35 cellular contexts compared by ENCODE assay signal in the genomic region with DNA sequence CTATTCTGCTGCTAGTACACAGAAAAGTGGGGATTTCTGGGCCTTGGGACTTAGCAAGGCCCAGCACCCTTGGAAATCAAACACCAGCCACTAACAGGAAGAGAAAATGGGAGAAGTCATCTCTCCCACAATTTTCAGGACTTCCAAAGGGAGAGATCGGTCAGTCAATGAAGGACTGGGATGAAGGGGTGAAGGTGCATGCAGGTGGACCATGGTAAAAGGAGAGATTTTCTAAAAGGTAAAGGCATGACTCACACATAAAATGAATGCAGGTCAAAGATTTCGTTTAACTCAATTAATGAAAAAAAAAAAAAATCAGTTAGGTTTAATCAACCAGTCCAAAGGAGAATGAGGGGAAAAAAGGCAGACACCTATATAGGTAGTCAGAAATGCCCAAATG.
"Had no signal": no experiment of that assay in that cellular context is flagged by ENCODE, and none has a peak within 500 bp of the region (broad histone marks: within the 10 kb centered on the region; RNA-seq: fewer than 3 reads in every experiment).

No MANE protein-coding gene starts in this region.

- H3K27me3 ChIP-seq: MG63 had no signal

- DNase-seq: Karpas-422, Kasumi-1, MG63, MM.1S, MV-4-11, NCI-H1048, NCI-H1092, NCI-H1092 treated with DMSO at 0.1 percent for 48 hours, NCI-H1105, NCI-H1105 treated with DMSO at 0.1 percent for 48 hours, NCI-H1417, NCI-H1417 treated with DMSO at 0.1 percent for 48 hours, NCI-H1436, NCI-H1436 treated with DMSO at 0.1 percent for 48 hours, NCI-H146, NCI-H1694, NCI-H1694 treated with DMSO at 0.1 percent for 48 hours, NCI-H187, NCI-H187 treated with DMSO at 0.1 percent for 48 hours, NCI-H1930, NCI-H2029, NCI-H2029 treated with DMSO at 0.1 percent for 48 hours, NCI-H2081, NCI-H2081 treated with DMSO at 0.1 percent for 48 hours, NCI-H2107, NCI-H2171, NCI-H2171 treated with DMSO at 0.1 percent for 48 hours, NCI-H2227 treated with DMSO at 0.1 percent for 48 hours, NCI-H226, NCI-H446, NCI-H446 treated with DMSO at 0.1 percent for 48 hours, NCI-H510A, NCI-H510A treated with DMSO at 0.1 percent for 48 hours, NCI-H524, NCI-H524 treated with DMSO at 0.1 percent for 48 hours had no signal

- H3K36me3 ChIP-seq: MG63 had no signal

- H3K9me3 ChIP-seq: MG63 had no signal

- H3K4me3 ChIP-seq: MG63 had no signal
